In the genomic region with DNA sequence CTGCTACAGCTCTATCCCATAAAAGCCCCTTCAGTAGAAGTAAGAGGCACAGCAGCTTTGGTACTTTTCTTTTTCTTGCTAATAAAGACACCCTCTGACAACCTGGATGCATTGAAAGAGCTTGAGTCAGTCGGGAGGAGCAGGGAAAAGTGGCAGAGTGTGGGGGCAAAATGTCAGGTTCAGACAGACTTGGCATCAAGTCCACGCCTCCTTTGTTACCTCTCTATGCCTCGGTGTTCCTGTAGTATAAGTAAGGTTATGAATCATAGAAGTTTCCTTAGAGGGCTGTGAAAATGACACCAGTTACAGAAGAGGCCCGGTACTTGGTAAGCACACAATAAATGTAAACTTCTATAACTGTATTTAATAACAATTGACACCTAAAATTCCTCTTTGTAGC, we compare ENCODE assay signal across 18 cellular contexts.
"Had no signal": no experiment of that assay in that cellular context is flagged by ENCODE, and none has a peak within 500 bp of the region (broad histone marks: within the 10 kb centered on the region; RNA-seq: fewer than 3 reads in every experiment).

No MANE protein-coding gene starts in this region.

- H3K4me3 ChIP-seq: prostate gland, sigmoid colon, thoracic aorta, tibial nerve, upper lobe of left lung had no signal

- H3K4me3 Mint-ChIP-seq: effector memory CD8-positive, alpha-beta T cell; naive thymus-derived CD8-positive, alpha-beta T cell; nephron progenitor cell; stimulated activated memory B cell treated with anti-CD40 and anti-IgM and Interleukin-4, amounts not matched to agents 10 μg/mL and 1 μg/mL and 100 μg/mL, for 72 hours; stimulated activated naive CD8-positive, alpha-beta T cell treated with anti-CD3 and anti-CD28 coated beads, Interleukin-15, Interleukin-2, amounts not matched to agents 100 ng/mL and 50 ng/mL, for 24 hours had no signal

- H3K27me3 ChIP-seq: sigmoid colon, tibial nerve, upper lobe of left lung had no signal

- H3K4me1 Mint-ChIP-seq: naive thymus-derived CD8-positive, alpha-beta T cell; nephron progenitor cell; stimulated activated memory B cell treated with anti-CD40 and anti-IgM and Interleukin-4, amounts not matched to agents 10 μg/mL and 1 μg/mL and 100 μg/mL, for 72 hours had no signal

- H3K27ac Mint-ChIP-seq: effector memory CD8-positive, alpha-beta T cell; nephron progenitor cell; stimulated activated memory B cell treated with anti-CD40 and anti-IgM and Interleukin-4, amounts not matched to agents 10 μg/mL and 1 μg/mL and 100 μg/mL, for 72 hours; stimulated activated naive CD8-positive, alpha-beta T cell treated with anti-CD3 and anti-CD28 coated beads, Interleukin-15, Interleukin-2, amounts not matched to agents 100 ng/mL and 50 ng/mL, for 24 hours had no signal

- H3K36me3 ChIP-seq: prostate gland, sigmoid colon, thoracic aorta, tibial nerve, upper lobe of left lung had no signal

- H3K36me3 Mint-ChIP-seq: stimulated activated memory B cell treated with anti-CD40 and anti-IgM and Interleukin-4, amounts not matched to agents 10 μg/mL and 1 μg/mL and 100 μg/mL, for 72 hours had no signal

- ATAC-seq: effector memory CD8-positive, alpha-beta T cell; esophagus mucosa; naive thymus-derived CD8-positive, alpha-beta T cell; right cardiac atrium; stimulated activated memory B cell treated with anti-CD40 and anti-IgM and Interleukin-4, amounts not matched to agents 10 μg/mL and 1 μg/mL and 100 μg/mL, for 72 hours had no signal

- H3K9me3 Mint-ChIP-seq: effector memory CD8-positive, alpha-beta T cell; nephron progenitor cell; stimulated activated naive CD8-positive, alpha-beta T cell treated with anti-CD3 and anti-CD28 coated beads, Interleukin-15, Interleukin-2, amounts not matched to agents 100 ng/mL and 50 ng/mL, for 24 hours had no signal

- H3K9me3 ChIP-seq: prostate gland, sigmoid colon, thoracic aorta, tibial nerve, upper lobe of left lung had no signal

- DNase-seq: cerebellar nuclear complex; cortex of kidney; effector memory CD8-positive, alpha-beta T cell; foreskin fibroblast; glutamatergic neuron; naive thymus-derived CD8-positive, alpha-beta T cell; nephron progenitor cell; right cardiac atrium; sigmoid colon; stimulated activated CD4-positive, alpha-beta T cell treated with anti-CD3 and anti-CD28 coated beads, Interleukin-2, amount 100 ng/mL, for 24 hours; stimulated activated CD4-positive, alpha-beta T cell treated with anti-CD3 and anti-CD28 coated beads, Interleukin-4, amount 100 ng/mL, for 24 hours; upper lobe of left lung had no signal

- H3K4me1 ChIP-seq: prostate gland, sigmoid colon, tibial nerve, upper lobe of left lung had no signal

- H3K27ac ChIP-seq: prostate gland, sigmoid colon, thoracic aorta, tibial nerve, upper lobe of left lung had no signal
